8 cellular contexts compared by ENCODE assay signal in the genomic region with DNA sequence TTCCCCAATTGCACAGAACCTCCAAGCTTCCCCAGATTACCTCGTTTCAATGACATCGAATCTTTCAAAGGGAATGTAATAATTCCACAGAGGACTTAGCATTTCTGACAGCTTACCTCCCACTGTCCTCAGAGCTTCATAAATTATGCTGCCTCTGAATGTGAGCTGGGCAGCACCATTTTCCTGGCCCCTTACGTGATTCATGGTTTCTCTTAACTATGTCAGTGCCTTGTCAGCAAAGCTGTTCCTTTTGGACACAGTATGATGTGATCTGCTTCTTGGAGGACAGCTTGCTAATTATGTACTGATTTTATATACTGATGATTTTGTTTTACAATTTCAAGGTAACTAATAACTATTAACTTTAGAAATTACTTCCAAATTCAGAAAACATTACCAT. TPM values are rescaled to one million over a fixed set of nuclear protein-coding genes. Genes with fewer than 3 reads are reported as not detected.
A peak's percentile ranks its signal among the peaks of the same experiment; 100 is the strongest.
DNase-seq lines count a peak whose midpoint lies in the region; ATAC-seq and TF ChIP-seq lines count a peak whose summit lies in the region.

No MANE protein-coding gene starts in this region.

- no peak overlapping the region for H3K4me3 ChIP-seq in hepatocyte
- peak overlapping the region; percentile 14 to 27 (median 15) for H3K4me3 ChIP-seq in stomach

- H3K4me1 ChIP-seq in hepatocyte (ENCODE audit: insufficient read depth) (peaks cover 12% of the 10 kb centered on the region), stomach (peaks cover 11 to 41% (median 26%) of the 10 kb centered on the region in 4 donors)

- peak; percentile 58 to 79 for ATAC-seq in activated naive CD4-positive, alpha-beta T cell treated with anti-CD3 and anti-CD28 coated beads, Interleukin-2, amount 50 U/mL, for 72 hours
- ATAC-seq in HG03469 (IDR thresholded peaks at IDR 0.05; ENCODE audit: unreplicated experiment), result no peak
- ATAC-seq in GM21723 (IDR thresholded peaks at IDR 0.05; ENCODE audit: unreplicated experiment), result no peak
- ATAC-seq in left colon, result no peak

- no peak for TF ChIP-seq POLR2A in stomach (IDR thresholded peaks at IDR 0.05)

- WGBS in hepatocyte (ENCODE audit: low lambda C conversion rate, missing lambda C conversion rate), result 58% methylated on average over 3 of the region's 3 CpGs
- 4 to 25% (median 20%) methylated on average over 3 of the region's 3 CpGs for WGBS in stomach, 5 donors

- H3K27ac ChIP-seq in hepatocyte (peak overlapping the region; percentile 33), stomach (peak overlapping the region; percentile 68 to 83 (median 81))

- no peaks in the 10 kb centered on the region for H3K9me3 Mint-ChIP-seq in T-helper 2 cell treated with Interferon-gamma antibody and Interleukin-4, amounts not matched to agents 5 μg/mL and 100 μg/mL, for 36 hours
- peaks cover 0 to 8% of the 10 kb centered on the region in 2 donors for H3K9me3 Mint-ChIP-seq in activated naive CD4-positive, alpha-beta T cell treated with anti-CD3 and anti-CD28 coated beads, Interleukin-2, amount 50 U/mL, for 72 hours

- TF ChIP-seq CTCF in hepatocyte (IDR thresholded peaks at IDR 0.05; ENCODE audit: poor library complexity), result no peak
- no peak for TF ChIP-seq CTCF in stomach (IDR thresholded peaks at IDR 0.05)

- peak overlapping the region; percentile 77 for H3K27ac Mint-ChIP-seq in T-helper 2 cell treated with Interferon-gamma antibody and Interleukin-4, amounts not matched to agents 5 μg/mL and 100 μg/mL, for 36 hours
- H3K27ac Mint-ChIP-seq in activated naive CD4-positive, alpha-beta T cell treated with anti-CD3 and anti-CD28 coated beads, Interleukin-2, amount 50 U/mL, for 72 hours, result peak overlapping the region; percentile 92 to 95

- intact Hi-C loops in stomach (cut with DNase I; ENCODE audit: low total_unique reads) (no loop called here), left colon (cut with DNase I, micrococcal nuclease) (no loop called here)

- peak overlapping the region; percentile 66 for H3K4me2 ChIP-seq in hepatocyte

- DNase-seq in T-helper 2 cell treated with Interferon-gamma antibody and Interleukin-4, amounts not matched to agents 5 μg/mL and 100 μg/mL, for 36 hours (ENCODE audit: low spot score), result no peak
- DNase-seq in T-helper 2 cell (no peak), hepatocyte (ENCODE audit: low spot score) (no peak), stomach (no peak), left colon (no peak)
- DNase-seq in activated naive CD4-positive, alpha-beta T cell treated with anti-CD3 and anti-CD28 coated beads, Interleukin-2, amount 50 U/mL, for 72 hours (ENCODE audit: low spot score in 2 of 2), result no peak

- H3K4me1 Mint-ChIP-seq in T-helper 2 cell treated with Interferon-gamma antibody and Interleukin-4, amounts not matched to agents 5 μg/mL and 100 μg/mL, for 36 hours (ENCODE audit: low read depth), result peaks cover 17% of the 10 kb centered on the region

- no peaks in the 10 kb centered on the region for H3K27me3 Mint-ChIP-seq in T-helper 2 cell treated with Interferon-gamma antibody and Interleukin-4, amounts not matched to agents 5 μg/mL and 100 μg/mL, for 36 hours (ENCODE audit: low read depth)

- no peaks in the 10 kb centered on the region for H3K79me2 ChIP-seq in hepatocyte

- H3K27me3 ChIP-seq in hepatocyte (no peaks in the 10 kb centered on the region), stomach (no peaks in the 10 kb centered on the region)

- peak overlapping the region; percentile 59 for H2AFZ ChIP-seq in hepatocyte

- H3K36me3 ChIP-seq in hepatocyte (replicated peaks; ENCODE audit: insufficient read depth, low read depth) (no peaks in the 10 kb centered on the region), stomach (no peaks in the 10 kb centered on the region)

- H3K9me3 ChIP-seq in hepatocyte (ENCODE audit: low read depth), result no peaks in the 10 kb centered on the region
- no peaks in the 10 kb centered on the region for H3K9me3 ChIP-seq in stomach

- H3K4me3 Mint-ChIP-seq in T-helper 2 cell treated with Interferon-gamma antibody and Interleukin-4, amounts not matched to agents 5 μg/mL and 100 μg/mL, for 36 hours, result peak overlapping the region; percentile 76

- no peaks in the 10 kb centered on the region for H3K36me3 Mint-ChIP-seq in T-helper 2 cell treated with Interferon-gamma antibody and Interleukin-4, amounts not matched to agents 5 μg/mL and 100 μg/mL, for 36 hours (ENCODE audit: low read depth)
- peaks cover 16% of the 10 kb centered on the region in 2 donors for H3K36me3 Mint-ChIP-seq in activated naive CD4-positive, alpha-beta T cell treated with anti-CD3 and anti-CD28 coated beads, Interleukin-2, amount 50 U/mL, for 72 hours

- no peaks in the 10 kb centered on the region for H3K9me2 ChIP-seq in hepatocyte (replicated peaks; ENCODE audit: insufficient read depth)

- no peak for TF ChIP-seq EP300 in stomach (IDR thresholded peaks at IDR 0.05)

- H4K20me1 ChIP-seq in hepatocyte (ENCODE audit: insufficient read depth, poor library complexity, severe bottlenecking), result no peaks in the 10 kb centered on the region

RNA-seq across cellular contexts. Expression of a gene that starts 27.7 kb away (rescaled TPM):
- 10 to 100 TPM in 1 of 2 donors, 1 to 10 TPM in 1; 10.0 to 20.9 TPM for total RNA-seq in activated naive CD4-positive, alpha-beta T cell treated with anti-CD3 and anti-CD28 coated beads, Interleukin-2, amount 50 U/mL, for 72 hours
- 23.7 and 29.3 TPM in 2 replicates for total RNA-seq in hepatocyte
- 47.7 and 48.2 TPM in 2 replicates for polyA plus RNA-seq in hepatocyte
- total RNA-seq in stomach, result 10 to 100 TPM in 4 of 5 donors, under 1 TPM in 1; 0.87 to 86.2 (median 37.3) TPM
- 10 to 100 TPM; 14.7 to 28.3 (median 20.9) TPM for polyA plus RNA-seq in stomach
- total RNA-seq in left colon, result 10 to 100 TPM; 13.3 to 25.7 TPM

Comparison
In these comparisons a context has a peak if more than half of its experiments do, and no peak if none do; other contexts are left out.
1. ATAC-seq: peak in activated naive CD4-positive, alpha-beta T cell treated with anti-CD3 and anti-CD28 coated beads, Interleukin-2, amount 50 U/mL, for 72 hours (2 of 2); none in HG03469 (single experiment), GM21723 (single experiment) and left colon (single experiment).